ENCODE assay signal across 10 cellular contexts in genomic region chr7:137967143-137968018, GRCh38. TPM values are rescaled to one million over a fixed set of nuclear protein-coding genes. Genes with fewer than 3 reads are reported as not detected.
DNase-seq lines count a peak whose midpoint lies in the region; ATAC-seq, FAIRE-seq and TF ChIP-seq lines count a peak whose summit lies in the region.
"Had no signal": no experiment of that assay in that cellular context is flagged by ENCODE, and none has a peak within 500 bp of the region (broad histone marks: within the 10 kb centered on the region; RNA-seq: fewer than 3 reads in every experiment).

No MANE protein-coding gene starts in this region.

- BruUV-seq in PC-3 (replicated peaks; lab: Mats Ljungman, UMichigan) (no TSS peak), endothelial cell of umbilical vein (replicated peaks; lab: Mats Ljungman, UMichigan) (TSS peak; percentile 77)

- H3K4me2 ChIP-seq in PC-3 (ENCODE audit: low read length): no peak overlapping the region
- peak overlapping the region; percentile 36 for H3K4me2 ChIP-seq in endothelial cell of umbilical vein (ENCODE audit: insufficient read depth, low read length)
- H3K4me2 ChIP-seq in parathyroid adenoma (ENCODE audit: low read length): no peak overlapping the region

- no peaks in the 10 kb centered on the region for H4K20me1 ChIP-seq in PC-3 (ENCODE audit: low read length)
- H4K20me1 ChIP-seq in endothelial cell of umbilical vein (replicated peaks; ENCODE audit: control insufficient read depth, extremely low read depth, insufficient read depth, low read length): no peaks in the 10 kb centered on the region

- TF ChIP-seq POLR2A in endothelial cell of umbilical vein (IDR thresholded peaks at IDR 0.05; ENCODE audit: low read depth, low read length) (no peak), body of pancreas (IDR thresholded peaks at IDR 0.05) (no peak)

- no peak overlapping the region for H3K4me3 ChIP-seq in PC-3 (ENCODE audit: low read length)
- H3K4me3 ChIP-seq in endothelial cell of umbilical vein (replicated peaks in 1 of 3; ENCODE audit: insufficient read depth in 1 of 3, low read depth in 1 of 3, low read length in 3 of 3): no peak overlapping the region
- H3K4me3 ChIP-seq in parathyroid adenoma (ENCODE audit: low read depth, low read length): no peak overlapping the region
- H3K4me3 ChIP-seq in body of pancreas: no peak overlapping the region

- H3K9me3 ChIP-seq in PC-3 (ENCODE audit: low read length): no peaks in the 10 kb centered on the region
- no peaks in the 10 kb centered on the region for H3K9me3 ChIP-seq in endothelial cell of umbilical vein (replicated peaks; ENCODE audit: control insufficient read depth, insufficient read depth, low read length)
- H3K9me3 ChIP-seq in parathyroid adenoma (ENCODE audit: control insufficient read depth, low read length): no peaks in the 10 kb centered on the region
- no peaks in the 10 kb centered on the region for H3K9me3 ChIP-seq in body of pancreas

- WGBS in body of pancreas, 2 donors: 60 to 79% methylated on average over 11 to 12 of the region's 12 CpGs

- H3K4me3 Mint-ChIP-seq in T-cell: no peak overlapping the region
- H3K4me3 Mint-ChIP-seq: brain had no signal

- peaks cover 23 to 36% (median 32%) of the 10 kb centered on the region in 3 donors for H3K4me1 Mint-ChIP-seq in T-cell

- CTCF ChIA-PET in PC-3 (lab: Charles Lee): no interaction called here
- CTCF ChIA-PET in endothelial cell of umbilical vein (lab: Charles Lee): interaction anchor here (0.8 to 3.5 kb wide), 11 partner anchors 10 to 41 kb away, joined by 3 to 23 read pairs (median 7); partner anchors contain the start of gene CREB3L2
- CTCF ChIA-PET in T-cell (lab: Charles Lee): interaction anchor here in 1 of 2 donors (0.8 to 1.0 kb wide), 2 partner anchors 14 kb away, joined by 3 to 4 read pairs; no protein-coding TSS in a partner anchor

- H3K9ac ChIP-seq in PC-3 (ENCODE audit: low read length) (no peak overlapping the region), endothelial cell of umbilical vein (replicated peaks; ENCODE audit: extremely low read depth, insufficient read depth, low read length) (peak overlapping the region; percentile 32), parathyroid adenoma (no peak overlapping the region)

- no peak overlapping the region for H3K27ac ChIP-seq in PC-3 (ENCODE audit: low read length)
- H3K27ac ChIP-seq in endothelial cell of umbilical vein (ENCODE audit: insufficient read depth, low read depth, low read length): peak overlapping the region; percentile 74
- peak overlapping the region; percentile 68 for H3K27ac ChIP-seq in parathyroid adenoma
- H3K27ac ChIP-seq in body of pancreas: no peak overlapping the region

- TF ChIP-seq CTCF in PC-3 (conservative IDR thresholded peaks at IDR 0.05; ENCODE audit: low read depth, low read length) (no peak), endothelial cell of umbilical vein (IDR thresholded peaks at IDR 0.05; ENCODE audit: extremely low read depth in 1 of 2, insufficient read depth in 1 of 2, low read depth in 1 of 2, low read length in 2 of 2) (no peak), parathyroid adenoma (IDR thresholded peaks at IDR 0.05) (no peak), body of pancreas (IDR thresholded peaks at IDR 0.05) (no peak)

- ATAC-seq in PC-3 (peak; percentile 33; the same call in 1 of the 2 replicates), T-cell (replicated peaks in 1 of 4) (no peak), body of pancreas (no peak)

- H3K4me1 ChIP-seq in PC-3 (ENCODE audit: insufficient read depth, low read length): peaks cover 33% of the 10 kb centered on the region
- peaks cover 54% of the 10 kb centered on the region for H3K4me1 ChIP-seq in endothelial cell of umbilical vein (ENCODE audit: control insufficient read depth, extremely low read depth, insufficient read depth, low read length)
- H3K4me1 ChIP-seq in parathyroid adenoma: peaks cover 43% of the 10 kb centered on the region
- H3K4me1 ChIP-seq in body of pancreas: peaks cover 60% of the 10 kb centered on the region

- peak overlapping the region in 1 of 2 donors; percentile 48 for H3K27ac Mint-ChIP-seq in T-cell

- peak; percentile 79 for FAIRE-seq in endothelial cell of umbilical vein (lab: Jason Lieb, UNC)

- dilution Hi-C loops in endothelial cell of umbilical vein (cut with MboI; ENCODE audit: extremely low pct_ligation_motif_present, low sequenced_read_pairs): no loop called here

- peak; percentile 90 for DNase-seq in EL
- peak; percentile 40 for DNase-seq in PC-3
- peak; percentile 66 for DNase-seq in endothelial cell of umbilical vein (ENCODE audit: low read depth, low spot score)
- DNase-seq in T-cell: no peak
- no peak for DNase-seq in HuH-7 (ENCODE audit: low spot score)
- DNase-seq in DMS53 treated with DMSO at 0.1 percent for 48 hours (lab: John Stamatoyannopoulos, UW; ENCODE audit: unreplicated experiment): no peak
- no peak for DNase-seq in body of pancreas
- DNase-seq: activated CD4-positive, alpha-beta T cell treated with anti-CD3 and anti-CD28 coated beads for 1 hour had no signal

- H3K9me3 Mint-ChIP-seq in T-cell: no peaks in the 10 kb centered on the region

- POLR2A ChIA-PET in PC-3 (lab: Charles Lee; ENCODE audit: unreplicated experiment): interaction anchor here (0.7 kb wide), 1 partner anchor 14 kb away, joined by 5 read pairs; no protein-coding TSS in a partner anchor
- POLR2A ChIA-PET in endothelial cell of umbilical vein (lab: Charles Lee): interaction anchor here (0.7 to 2.0 kb wide), 4 partner anchors 11 to 34 kb away, joined by 3 to 10 read pairs (median 4); partner anchors contain the start of gene CREB3L2
- POLR2A ChIA-PET in T-cell (lab: Charles Lee): interaction anchor here (0.6 to 0.7 kb wide), 2 partner anchors 56 to 82 kb away, joined by 3 to 5 read pairs; no protein-coding TSS in a partner anchor

- H3K27me3 Mint-ChIP-seq in T-cell: no peaks in the 10 kb centered on the region
- H3K27me3 Mint-ChIP-seq: brain had no signal

- no peaks in the 10 kb centered on the region for H3F3A ChIP-seq in PC-3 (ENCODE audit: low read length, unreplicated experiment)

- peaks cover 22% of the 10 kb centered on the region for H3K36me3 Mint-ChIP-seq in T-cell

- H3K79me2 ChIP-seq in PC-3 (ENCODE audit: low read length): peaks cover 18% of the 10 kb centered on the region
- H3K79me2 ChIP-seq in endothelial cell of umbilical vein (ENCODE audit: control insufficient read depth, insufficient read depth, low read length): peaks cover 49% of the 10 kb centered on the region
- H3K79me2 ChIP-seq in parathyroid adenoma: peaks cover 67% of the 10 kb centered on the region

- no peaks in the 10 kb centered on the region for H3K9me1 ChIP-seq in endothelial cell of umbilical vein (replicated peaks; ENCODE audit: control insufficient read depth, extremely low read depth, insufficient read depth, low read length)

- H3K9me2 ChIP-seq in PC-3 (replicated peaks; ENCODE audit: low read length): 0 out of 2 replicates have a peak, but pooled peaks cover 2% of the 10 kb centered on the region

- H2AFZ ChIP-seq in PC-3 (ENCODE audit: low read length) (no peak overlapping the region), endothelial cell of umbilical vein (ENCODE audit: low read depth, low read length) (no peak overlapping the region), parathyroid adenoma (no peak overlapping the region)

- no peaks in the 10 kb centered on the region for H3K27me3 ChIP-seq in PC-3 (ENCODE audit: low read length)
- no peaks in the 10 kb centered on the region for H3K27me3 ChIP-seq in endothelial cell of umbilical vein (ENCODE audit: control insufficient read depth in 2 of 2, insufficient read depth in 2 of 2, low read length in 2 of 2)
- no peaks in the 10 kb centered on the region for H3K27me3 ChIP-seq in parathyroid adenoma (ENCODE audit: control insufficient read depth, insufficient read depth, low read length)
- no peaks in the 10 kb centered on the region for H3K27me3 ChIP-seq in body of pancreas

- intact Hi-C loops in PC-3 (cut with micrococcal nuclease): no loop called here
- intact Hi-C loops in endothelial cell of umbilical vein (cut with micrococcal nuclease): loop anchor here (1.0 to 2.0 kb wide), 4 partner anchors 11 to 35 kb away; partner anchors contain the start of gene CREB3L2
- intact Hi-C loops in body of pancreas (cut with DNase I): no loop called here

- H3K36me3 ChIP-seq in PC-3 (ENCODE audit: low read depth, low read length) (no peaks in the 10 kb centered on the region), endothelial cell of umbilical vein (ENCODE audit: control insufficient read depth in 2 of 2, extremely low read depth in 1 of 2, insufficient read depth in 2 of 2, low read length in 2 of 2) (no peaks in the 10 kb centered on the region), parathyroid adenoma (ENCODE audit: control insufficient read depth, insufficient read depth, low read length) (no peaks in the 10 kb centered on the region), body of pancreas (replicated peaks in 1 of 2; ENCODE audit: insufficient read depth in 1 of 2, low read depth in 2 of 2) (no peaks in the 10 kb centered on the region)

TF ChIP-seq in endothelial cell of umbilical vein, 7 proteins besides CTCF, POLR2A, EP300 and RAD21:
- TF ChIP-seq, protein P1, sequence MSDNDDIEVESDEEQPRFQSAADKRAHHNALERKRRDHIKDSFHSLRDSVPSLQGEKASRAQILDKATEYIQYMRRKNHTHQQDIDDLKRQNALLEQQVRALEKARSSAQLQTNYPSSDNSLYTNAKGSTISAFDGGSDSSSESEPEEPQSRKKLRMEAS (IDR thresholded peaks at IDR 0.05; ENCODE audit: insufficient read depth, insufficient read length): no peak
- peak; percentile 65 for TF ChIP-seq FOS (IDR thresholded peaks at IDR 0.05; ENCODE audit: borderline replicate concordance, insufficient read depth, low read length)
- TF ChIP-seq POLR2AphosphoS5 (IDR thresholded peaks at IDR 0.05; ENCODE audit: insufficient read depth, low read depth, low read length): peak; percentile 20
- peak; percentile 27 for TF ChIP-seq GATA2 (IDR thresholded peaks at IDR 0.05; ENCODE audit: insufficient read depth, insufficient read length, low read depth, low read length)
TF ChIP-seq in endothelial cell of umbilical vein: peak in this region for 3.

RNA-seq across cellular contexts. Expression of gene CREB3L2, which starts 34.5 kb away (rescaled TPM):
- total RNA-seq in PC-3 (2014; rRNA removed): 9.3 and 18.1 TPM in 2 replicates
- total RNA-seq in endothelial cell of umbilical vein: 89.5 and 93.4 TPM in 2 replicates
- 29.6 and 32.1 TPM in 2 replicates for polyA plus RNA-seq in endothelial cell of umbilical vein
- polyA plus RNA-seq in endothelial cell of umbilical vein (2011; cell fraction: cytosol; rRNA removed): 33.1 and 33.4 TPM in 2 replicates
- 36.1 and 37.2 TPM in 2 replicates for polyA plus RNA-seq in endothelial cell of umbilical vein (2011; cell fraction: nucleus; rRNA removed)
- 26.6 and 30.7 TPM in 2 replicates for polyA plus RNA-seq in endothelial cell of umbilical vein (2012)
- 79.8 and 96.8 TPM in 2 replicates for polyA minus RNA-seq in endothelial cell of umbilical vein
- 14.5 TPM for polyA minus RNA-seq in endothelial cell of umbilical vein (2011; cell fraction: cytosol; rRNA and poly(A)+ RNA removed)
- polyA minus RNA-seq in endothelial cell of umbilical vein (2011; cell fraction: nucleus; rRNA and poly(A)+ RNA removed): 110 and 141 TPM in 2 replicates
- total RNA-seq in T-cell: 10 to 100 TPM; 21.1 to 40.8 (median 28.9) TPM
- 10 to 100 TPM; 21.3 to 28.0 TPM for total RNA-seq in body of pancreas

Comparison
In these comparisons a context has a peak if more than half of its experiments do, and no peak if none do; other contexts are left out.
1. DNase-seq: peak in EL (single experiment), PC-3 (single experiment) and endothelial cell of umbilical vein (single experiment); none in T-cell (0 of 34), HuH-7 (single experiment), DMS53 treated with DMSO at 0.1 percent for 48 hours (single experiment) and body of pancreas (0 of 4).
2. H3K27ac ChIP-seq: peak in endothelial cell of umbilical vein (single experiment) and parathyroid adenoma (single experiment); none in PC-3 (single experiment) and body of pancreas (0 of 4).